Comparison of ENCODE assay signal across 1 cellular context in the genomic region with DNA sequence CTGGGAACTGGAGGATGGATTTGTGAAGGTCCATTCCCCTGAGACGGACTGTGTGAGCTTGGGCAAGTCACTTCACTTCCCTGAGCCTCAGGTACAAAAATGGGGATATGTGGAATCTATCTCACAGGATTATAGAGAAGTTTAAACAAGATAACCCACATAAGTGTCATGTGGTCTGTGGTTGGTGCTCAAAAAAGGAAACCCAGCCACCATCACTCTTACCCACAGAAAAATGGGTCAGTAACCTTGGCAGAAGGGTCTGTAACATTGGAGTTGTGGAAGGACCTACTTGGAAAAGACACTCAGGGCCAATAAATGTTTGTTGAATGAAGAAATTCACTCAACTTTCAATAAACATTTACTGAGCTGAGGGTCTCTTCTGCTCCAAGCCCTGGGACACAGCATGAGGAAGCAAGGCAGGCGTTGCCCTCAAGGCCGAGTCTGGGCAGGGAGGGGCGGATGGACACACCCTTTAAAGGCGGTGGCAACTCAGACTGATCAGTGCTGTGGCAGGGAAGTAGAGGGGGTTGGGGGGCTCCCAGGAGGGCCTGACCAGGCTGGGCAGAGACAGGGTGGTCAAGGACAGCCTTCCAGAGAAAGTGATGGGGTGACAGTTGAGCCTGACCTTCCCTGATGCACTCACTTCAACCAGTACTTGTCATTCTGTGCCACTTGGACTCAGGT.
TF ChIP-seq lines count a peak whose summit lies in the region.

No MANE protein-coding gene starts in this region.

TF ChIP-seq in HEK293, 187 proteins besides CTCF, POLR2A, EP300 and RAD21 (continued from another document):
- no peak for TF ChIP-seq ZNF211 (tag by site-specific recombination; IDR thresholded peaks at IDR 0.05; ENCODE audit: low read depth)
- TF ChIP-seq KLF1 (tag by site-specific recombination; IDR thresholded peaks at IDR 0.05): peak; percentile 64
